Comparison of ENCODE assay signal across 2 cellular contexts in genomic region chr9:96159596-96159995, GRCh38.
TF ChIP-seq lines count a peak whose summit lies in the region.

No MANE protein-coding gene starts in this region.

TF ChIP-seq in A549, 52 proteins besides CTCF, POLR2A, EP300 and RAD21:
- TF ChIP-seq MAZ (IDR thresholded peaks at IDR 0.05; ENCODE audit: borderline replicate concordance, low read depth, low read length) (no peak), FOSL2 (IDR thresholded peaks at IDR 0.05) (no peak), FOSL2 (CRISPR knock-in tag; IDR thresholded peaks at IDR 0.05) (no peak), HMGXB4 (CRISPR knock-in tag; IDR thresholded peaks at IDR 0.05; ENCODE audit: borderline replicate concordance) (no peak), ELK1 (IDR thresholded peaks at IDR 0.05; ENCODE audit: low read depth, low read length) (no peak), MAX (IDR thresholded peaks at IDR 0.05) (no peak), FOXS1 (CRISPR knock-in tag; IDR thresholded peaks at IDR 0.05) (no peak), CEBPB (IDR thresholded peaks at IDR 0.05) (no peak), HES2 (IDR thresholded peaks at IDR 0.05) (no peak)

TF ChIP-seq in H1, 55 proteins besides CTCF, POLR2A, EP300 and RAD21:
- TF ChIP-seq NRF1 (IDR thresholded peaks at IDR 0.05; ENCODE audit: low read depth, low read length) (no peak), MAX (IDR thresholded peaks at IDR 0.05) (no peak), CBX5 (IDR thresholded peaks at IDR 0.05; ENCODE audit: low read depth, low read length) (no peak), EGR1 (IDR thresholded peaks at IDR 0.05; ENCODE audit: borderline replicate concordance, low read depth, low read length) (no peak), HDAC2 (IDR thresholded peaks at IDR 0.05; ENCODE audit: borderline replicate concordance in 1 of 2, low read depth in 2 of 2, low read length in 2 of 2) (no peak), SUZ12 (IDR thresholded peaks at IDR 0.05; ENCODE audit: low read length) (no peak), EZH2 (IDR thresholded peaks at IDR 0.05; ENCODE audit: low read depth, low read length, severe bottlenecking) (no peak), HDAC6 (IDR thresholded peaks at IDR 0.05; ENCODE audit: low read depth, low read length) (no peak)
